Comparison of ENCODE assay signal across 1 cellular context in the genomic region with DNA sequence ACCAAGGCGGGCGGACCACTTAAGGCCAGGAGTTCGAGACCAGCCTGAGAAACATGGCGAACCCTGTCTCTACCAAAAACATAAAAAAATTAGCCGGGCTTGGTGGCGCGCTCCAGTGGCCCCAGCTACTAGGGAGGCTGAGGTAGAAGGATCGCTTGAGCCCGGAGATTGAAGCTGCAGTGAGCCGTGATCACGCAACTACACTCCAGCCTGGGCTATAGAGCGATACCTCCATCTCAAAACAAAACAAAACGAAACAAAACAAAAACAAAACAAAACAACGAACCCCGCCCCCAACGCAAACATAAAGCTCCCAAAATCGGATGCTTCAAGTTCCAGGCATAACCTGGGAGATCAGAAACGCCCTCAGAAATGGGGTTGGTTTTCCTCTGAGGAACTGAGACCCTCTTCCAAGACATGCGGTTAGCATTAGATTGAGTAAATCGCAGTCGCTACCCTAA.
TF ChIP-seq lines count a peak whose summit lies in the region.

No MANE protein-coding gene starts in this region.

TF ChIP-seq in GM12878, 131 proteins besides CTCF, POLR2A, EP300 and RAD21:
- TF ChIP-seq SRF (IDR thresholded peaks at IDR 0.05; ENCODE audit: low read depth in 2 of 2, low read length in 2 of 2): no peak
- no peak for TF ChIP-seq HDAC6 (IDR thresholded peaks at IDR 0.05; ENCODE audit: unreplicated experiment)
- no peak for TF ChIP-seq FOXM1 (IDR thresholded peaks at IDR 0.05; ENCODE audit: low read depth, low read length)
- TF ChIP-seq, protein P1, sequence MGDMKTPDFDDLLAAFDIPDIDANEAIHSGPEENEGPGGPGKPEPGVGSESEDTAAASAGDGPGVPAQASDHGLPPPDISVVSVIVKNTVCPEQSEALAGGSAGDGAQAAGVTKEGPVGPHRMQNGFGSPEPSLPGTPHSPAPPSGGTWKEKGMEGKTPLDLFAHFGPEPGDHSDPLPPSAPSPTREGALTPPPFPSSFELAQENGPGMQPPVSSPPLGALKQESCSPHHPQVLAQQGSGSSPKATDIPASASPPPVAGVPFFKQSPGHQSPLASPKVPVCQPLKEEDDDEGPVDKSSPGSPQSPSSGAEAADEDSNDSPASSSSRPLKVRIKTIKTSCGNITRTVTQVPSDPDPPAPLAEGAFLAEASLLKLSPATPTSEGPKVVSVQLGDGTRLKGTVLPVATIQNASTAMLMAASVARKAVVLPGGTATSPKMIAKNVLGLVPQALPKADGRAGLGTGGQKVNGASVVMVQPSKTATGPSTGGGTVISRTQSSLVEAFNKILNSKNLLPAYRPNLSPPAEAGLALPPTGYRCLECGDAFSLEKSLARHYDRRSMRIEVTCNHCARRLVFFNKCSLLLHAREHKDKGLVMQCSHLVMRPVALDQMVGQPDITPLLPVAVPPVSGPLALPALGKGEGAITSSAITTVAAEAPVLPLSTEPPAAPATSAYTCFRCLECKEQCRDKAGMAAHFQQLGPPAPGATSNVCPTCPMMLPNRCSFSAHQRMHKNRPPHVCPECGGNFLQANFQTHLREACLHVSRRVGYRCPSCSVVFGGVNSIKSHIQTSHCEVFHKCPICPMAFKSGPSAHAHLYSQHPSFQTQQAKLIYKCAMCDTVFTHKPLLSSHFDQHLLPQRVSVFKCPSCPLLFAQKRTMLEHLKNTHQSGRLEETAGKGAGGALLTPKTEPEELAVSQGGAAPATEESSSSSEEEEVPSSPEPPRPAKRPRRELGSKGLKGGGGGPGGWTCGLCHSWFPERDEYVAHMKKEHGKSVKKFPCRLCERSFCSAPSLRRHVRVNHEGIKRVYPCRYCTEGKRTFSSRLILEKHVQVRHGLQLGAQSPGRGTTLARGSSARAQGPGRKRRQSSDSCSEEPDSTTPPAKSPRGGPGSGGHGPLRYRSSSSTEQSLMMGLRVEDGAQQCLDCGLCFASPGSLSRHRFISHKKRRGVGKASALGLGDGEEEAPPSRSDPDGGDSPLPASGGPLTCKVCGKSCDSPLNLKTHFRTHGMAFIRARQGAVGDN (IDR thresholded peaks at IDR 0.05): no peak
- TF ChIP-seq, protein P2, sequence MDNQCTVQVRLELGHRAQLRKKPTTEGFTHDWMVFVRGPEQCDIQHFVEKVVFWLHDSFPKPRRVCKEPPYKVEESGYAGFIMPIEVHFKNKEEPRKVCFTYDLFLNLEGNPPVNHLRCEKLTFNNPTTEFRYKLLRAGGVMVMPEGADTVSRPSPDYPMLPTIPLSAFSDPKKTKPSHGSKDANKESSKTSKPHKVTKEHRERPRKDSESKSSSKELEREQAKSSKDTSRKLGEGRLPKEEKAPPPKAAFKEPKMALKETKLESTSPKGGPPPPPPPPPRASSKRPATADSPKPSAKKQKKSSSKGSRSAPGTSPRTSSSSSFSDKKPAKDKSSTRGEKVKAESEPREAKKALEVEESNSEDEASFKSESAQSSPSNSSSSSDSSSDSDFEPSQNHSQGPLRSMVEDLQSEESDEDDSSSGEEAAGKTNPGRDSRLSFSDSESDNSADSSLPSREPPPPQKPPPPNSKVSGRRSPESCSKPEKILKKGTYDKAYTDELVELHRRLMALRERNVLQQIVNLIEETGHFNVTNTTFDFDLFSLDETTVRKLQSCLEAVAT (IDR thresholded peaks at IDR 0.05): peak; percentile 63; the same call in 1 of the 2 replicates
